9 cellular contexts compared by ENCODE assay signal in the genomic region with DNA sequence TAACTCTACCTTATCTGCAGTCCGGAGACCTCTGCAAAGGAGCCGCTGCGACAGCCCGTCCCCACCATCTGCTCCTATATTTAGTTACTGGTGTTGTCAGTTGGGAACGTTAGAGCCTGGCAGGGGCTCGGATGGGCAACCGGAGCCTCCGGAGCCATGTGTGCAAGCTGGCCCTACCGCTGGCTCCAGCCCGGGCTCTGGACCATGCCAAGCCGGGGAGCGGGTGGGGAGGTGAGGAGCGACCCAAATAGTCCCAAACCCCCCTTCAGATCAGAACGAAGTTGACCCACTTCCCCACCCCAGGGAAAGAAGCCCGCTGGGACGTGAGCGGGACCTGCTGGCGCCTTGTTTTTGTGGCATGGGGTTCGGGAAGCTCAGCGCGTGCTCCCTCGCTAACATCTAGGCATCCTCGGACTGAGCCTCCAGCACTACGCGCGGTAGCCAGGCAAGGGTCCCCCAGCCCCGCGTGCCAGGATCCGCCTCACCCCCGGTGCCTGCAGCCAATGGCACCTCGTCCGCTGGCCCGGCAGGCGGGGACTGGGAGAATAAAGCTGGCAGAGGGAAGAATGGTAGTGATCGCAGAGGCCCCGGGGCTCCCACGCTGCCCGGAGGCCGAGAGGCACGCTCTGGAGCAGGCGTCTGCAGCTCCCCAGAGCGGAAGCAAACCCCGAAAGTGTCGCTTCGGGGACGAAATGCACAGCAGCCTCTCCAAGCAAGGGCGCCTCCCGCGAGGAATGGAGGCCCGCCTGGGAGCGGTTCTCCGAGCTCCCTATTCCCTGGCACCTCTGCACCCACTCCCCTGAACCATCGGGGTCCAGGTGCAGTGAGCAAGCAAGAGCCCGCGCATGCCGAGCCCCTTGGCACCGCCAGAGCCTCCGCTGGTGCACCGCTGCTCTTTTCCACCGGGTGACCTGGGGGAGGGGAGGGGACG. TPM values are rescaled to one million over a fixed set of nuclear protein-coding genes. Genes with fewer than 3 reads are reported as not detected.
DNase-seq lines count a peak whose midpoint lies in the region; FAIRE-seq and TF ChIP-seq lines count a peak whose summit lies in the region.
"Had no signal": no experiment of that assay in that cellular context is flagged by ENCODE, and none has a peak within 500 bp of the region (broad histone marks: within the 10 kb centered on the region; RNA-seq: fewer than 3 reads in every experiment).

No MANE protein-coding gene starts in this region.

- DNase-seq in NCI-H1436 (lab: John Stamatoyannopoulos, UW) = peak; percentile 33
- DNase-seq in NCI-H1436 treated with DMSO at 0.1 percent for 48 hours (lab: John Stamatoyannopoulos, UW) = no peak
- DNase-seq in H7 = peak; percentile 89
- peak; percentile 55 for DNase-seq in MG63
- peak; percentile 45 to 52 for DNase-seq in activated CD4-positive, alpha-beta T cell treated with anti-CD3 and anti-CD28 coated beads, Interleukin-2, amount 50 U/mL, for 48 hours
- DNase-seq in endothelial cell of umbilical vein (ENCODE audit: low read depth, low spot score) = peak; percentile 55
- peak; percentile 57 for DNase-seq in midbrain (lab: John Stamatoyannopoulos, UW)
- DNase-seq in suprapubic skin (ENCODE audit: low spot score in 2 of 2) = peak in 1 of 2 donors; percentile 75

- H3K4me1 ChIP-seq in endothelial cell of umbilical vein (ENCODE audit: control insufficient read depth, extremely low read depth, insufficient read depth, low read length) = peaks cover 32% of the 10 kb centered on the region
- peaks cover 19% of the 10 kb centered on the region for H3K4me1 ChIP-seq in suprapubic skin

- H3K36me3 ChIP-seq in H7 (replicated peaks; ENCODE audit: control insufficient read depth, insufficient read depth, low read length) (no peaks in the 10 kb centered on the region), MG63 (no peaks in the 10 kb centered on the region), endothelial cell of umbilical vein (ENCODE audit: control insufficient read depth in 2 of 2, extremely low read depth in 1 of 2, insufficient read depth in 2 of 2, low read length in 2 of 2) (no peaks in the 10 kb centered on the region), suprapubic skin (no peaks in the 10 kb centered on the region)

- H3K4me2 ChIP-seq in endothelial cell of umbilical vein (ENCODE audit: insufficient read depth, low read length) = peak overlapping the region; percentile 88

- H3K4me3 ChIP-seq in H7 (ENCODE audit: insufficient read depth, low read depth, low read length) (peak overlapping the region; percentile 92), MG63 (peak overlapping the region; percentile 78), endothelial cell of umbilical vein (replicated peaks in 1 of 3; ENCODE audit: insufficient read depth in 1 of 3, low read depth in 1 of 3, low read length in 3 of 3) (peak overlapping the region; percentile 51 to 88 (median 82)), suprapubic skin (peak overlapping the region; percentile 85)

- intact Hi-C loops in endothelial cell of umbilical vein (cut with micrococcal nuclease) = loop anchor here (1.0 to 5.0 kb wide), 4 partner anchors 23 to 234 kb away; partner anchors contain the start of genes EIF4EBP2, PPA1 and TYSND1

- BruUV-seq in endothelial cell of umbilical vein (replicated peaks; lab: Mats Ljungman, UMichigan) = no TSS peak

- TF ChIP-seq POLR2A in endothelial cell of umbilical vein (IDR thresholded peaks at IDR 0.05; ENCODE audit: low read depth, low read length) (peak; percentile 57), suprapubic skin (IDR thresholded peaks at IDR 0.05) (no peak)

- H3K9ac ChIP-seq in endothelial cell of umbilical vein (replicated peaks; ENCODE audit: extremely low read depth, insufficient read depth, low read length) = peak overlapping the region; percentile 57

- H2AFZ ChIP-seq in endothelial cell of umbilical vein (ENCODE audit: low read depth, low read length) = peak overlapping the region; percentile 96

- dilution Hi-C loops in endothelial cell of umbilical vein (cut with MboI; ENCODE audit: extremely low pct_ligation_motif_present, low sequenced_read_pairs) = no loop called here

- no peak for TF ChIP-seq CTCF in endothelial cell of umbilical vein (IDR thresholded peaks at IDR 0.05; ENCODE audit: extremely low read depth in 1 of 2, insufficient read depth in 1 of 2, low read depth in 1 of 2, low read length in 2 of 2)
- TF ChIP-seq CTCF in suprapubic skin (IDR thresholded peaks at IDR 0.05) = no peak

- H3K27ac ChIP-seq in endothelial cell of umbilical vein (ENCODE audit: insufficient read depth, low read depth, low read length) (peak overlapping the region; percentile 41), suprapubic skin (no peak overlapping the region)
- H3K27ac ChIP-seq: epithelial cell of prostate had no signal

- no peaks in the 10 kb centered on the region for H3K9me1 ChIP-seq in endothelial cell of umbilical vein (replicated peaks; ENCODE audit: control insufficient read depth, extremely low read depth, insufficient read depth, low read length)

- peaks cover 12% of the 10 kb centered on the region for H3K27me3 ChIP-seq in H7 (ENCODE audit: control insufficient read depth, insufficient read depth, low read length)
- no peaks in the 10 kb centered on the region for H3K27me3 ChIP-seq in MG63
- peaks cover 0 to 3% of the 10 kb centered on the region in 2 experiments for H3K27me3 ChIP-seq in endothelial cell of umbilical vein (ENCODE audit: control insufficient read depth in 2 of 2, insufficient read depth in 2 of 2, low read length in 2 of 2)
- no peaks in the 10 kb centered on the region for H3K27me3 ChIP-seq in suprapubic skin

- no peaks in the 10 kb centered on the region for H4K20me1 ChIP-seq in endothelial cell of umbilical vein (replicated peaks; ENCODE audit: control insufficient read depth, extremely low read depth, insufficient read depth, low read length)

- TF ChIP-seq EP300 in suprapubic skin (IDR thresholded peaks at IDR 0.05) = no peak

- peaks cover 10% of the 10 kb centered on the region; the same call in 1 of the 2 replicates for H3K9me3 ChIP-seq in MG63
- no peaks in the 10 kb centered on the region for H3K9me3 ChIP-seq in endothelial cell of umbilical vein (replicated peaks; ENCODE audit: control insufficient read depth, insufficient read depth, low read length)
- H3K9me3 ChIP-seq in suprapubic skin = peaks cover 4% of the 10 kb centered on the region

- WGBS in suprapubic skin = 4% methylated on average over 9 of the region's 61 CpGs

- FAIRE-seq in endothelial cell of umbilical vein (lab: Jason Lieb, UNC) = peak; percentile 55

- POLR2A ChIA-PET in endothelial cell of umbilical vein (lab: Charles Lee) = no interaction called here

- CTCF ChIA-PET in endothelial cell of umbilical vein (lab: Charles Lee) = interaction anchor here (0.5 to 6.0 kb wide), 7 partner anchors 17 to 235 kb away, joined by 3 to 43 read pairs (median 4); partner anchors contain the start of genes EIF4EBP2 and TYSND1

- H3K79me2 ChIP-seq in endothelial cell of umbilical vein (ENCODE audit: control insufficient read depth, insufficient read depth, low read length) = no peaks in the 10 kb centered on the region

TF ChIP-seq in endothelial cell of umbilical vein, 7 proteins besides CTCF, POLR2A, EP300 and RAD21:
- TF ChIP-seq JUN (IDR thresholded peaks at IDR 0.05; ENCODE audit: borderline replicate concordance, insufficient read depth, insufficient read length, low read depth) (no peak), EZH2 (IDR thresholded peaks at IDR 0.05; ENCODE audit: borderline replicate concordance, low read depth, low read length, severe bottlenecking) (no peak), MYC (IDR thresholded peaks at IDR 0.05; ENCODE audit: low read depth, low read length) (no peak), FOS (IDR thresholded peaks at IDR 0.05; ENCODE audit: borderline replicate concordance, insufficient read depth, low read length) (no peak)

RNA-seq across cellular contexts. Expression of gene LRRC20, which starts 0.7 kb away (rescaled TPM):
- 26.6 and 27.8 TPM in 2 replicates for total RNA-seq in H7 (2014; rRNA removed; shearing (Covaris generic))
- 15.8 and 48.2 TPM in 2 replicates for total RNA-seq in MG63 (2014; rRNA removed; shearing (Covaris generic); ENCODE audit: low replicate concordance)
- 9.6 and 14.7 TPM in 2 replicates for total RNA-seq in endothelial cell of umbilical vein
- 19.8 and 24.4 TPM in 2 replicates for polyA plus RNA-seq in endothelial cell of umbilical vein
- 23.0 and 24.0 TPM in 2 replicates for polyA plus RNA-seq in endothelial cell of umbilical vein (2011; cell fraction: cytosol; rRNA removed)
- polyA plus RNA-seq in endothelial cell of umbilical vein (2011; cell fraction: nucleus; rRNA removed) = 12.8 and 13.7 TPM in 2 replicates
- polyA plus RNA-seq in endothelial cell of umbilical vein (2012) = 19.4 and 23.9 TPM in 2 replicates
- polyA minus RNA-seq in endothelial cell of umbilical vein = 7.3 and 21.0 TPM in 2 replicates
- polyA minus RNA-seq in endothelial cell of umbilical vein (2011; cell fraction: cytosol; rRNA and poly(A)+ RNA removed) = 3.2 TPM
- polyA minus RNA-seq in endothelial cell of umbilical vein (2011; cell fraction: nucleus; rRNA and poly(A)+ RNA removed) = 2.9 and 4.5 TPM in 2 replicates
- 1 to 10 TPM; 2.4 to 6.5 (median 2.8) TPM for total RNA-seq in suprapubic skin

RNA-seq across cellular contexts. Expression of gene EIF4EBP2, which starts 22.2 kb away (rescaled TPM):
- total RNA-seq in H7 (2014; rRNA removed; shearing (Covaris generic)) = 68.6 and 78.0 TPM in 2 replicates
- 5.1 and 6.1 TPM in 2 replicates for total RNA-seq in MG63 (2014; rRNA removed; shearing (Covaris generic); ENCODE audit: low replicate concordance)
- 46.6 and 47.0 TPM in 2 replicates for total RNA-seq in endothelial cell of umbilical vein
- 13.9 and 18.2 TPM in 2 replicates for polyA plus RNA-seq in endothelial cell of umbilical vein
- polyA plus RNA-seq in endothelial cell of umbilical vein (2011; cell fraction: cytosol; rRNA removed) = 17.6 and 19.9 TPM in 2 replicates
- 13.5 and 15.6 TPM in 2 replicates for polyA plus RNA-seq in endothelial cell of umbilical vein (2011; cell fraction: nucleus; rRNA removed)
- polyA plus RNA-seq in endothelial cell of umbilical vein (2012) = 29.8 and 35.4 TPM in 2 replicates
- 41.3 and 43.9 TPM in 2 replicates for polyA minus RNA-seq in endothelial cell of umbilical vein
- 22.1 TPM for polyA minus RNA-seq in endothelial cell of umbilical vein (2011; cell fraction: cytosol; rRNA and poly(A)+ RNA removed)
- polyA minus RNA-seq in endothelial cell of umbilical vein (2011; cell fraction: nucleus; rRNA and poly(A)+ RNA removed) = 13.1 and 20.5 TPM in 2 replicates
- total RNA-seq in suprapubic skin = 10 to 100 TPM; 71.7 to 91.6 (median 77.1) TPM

RNA-seq across cellular contexts. Expression of gene NODAL, which starts 59.7 kb away (rescaled TPM):
- total RNA-seq in H7 (2014; rRNA removed; shearing (Covaris generic)) = 151 and 252 TPM in 2 replicates
- not detected in 2 replicates for total RNA-seq in MG63 (2014; rRNA removed; shearing (Covaris generic); ENCODE audit: low replicate concordance)
- total RNA-seq in endothelial cell of umbilical vein (not detected in 2 replicates), suprapubic skin (not detected)
- polyA plus RNA-seq in endothelial cell of umbilical vein = not detected in 2 replicates
- not detected in 2 replicates for polyA plus RNA-seq in endothelial cell of umbilical vein (2011; cell fraction: cytosol; rRNA removed)
- polyA plus RNA-seq in endothelial cell of umbilical vein (2011; cell fraction: nucleus; rRNA removed) = not detected in 2 replicates
- polyA plus RNA-seq in endothelial cell of umbilical vein (2012) = not detected in 2 replicates
- not detected in 2 replicates for polyA minus RNA-seq in endothelial cell of umbilical vein
- not detected for polyA minus RNA-seq in endothelial cell of umbilical vein (2011; cell fraction: cytosol; rRNA and poly(A)+ RNA removed)
- not detected in 2 replicates for polyA minus RNA-seq in endothelial cell of umbilical vein (2011; cell fraction: nucleus; rRNA and poly(A)+ RNA removed)

Comparison
In these comparisons a context has a peak if more than half of its experiments do, and no peak if none do; other contexts are left out.
1. RNA of gene NODAL, which starts 59.7 kb away (total RNA-seq): 151 to 252 TPM in H7; not detected in MG63, not detected in endothelial cell of umbilical vein and not detected in suprapubic skin; every median in the first group is over 100 times any median in the second.
2. Peak in every context shown above with its lines, with median percentiles within 50 percentile points of each other: H3K4me3 ChIP-seq.